11 cellular contexts compared by ENCODE assay signal in genomic region chr14:21100931-21101330, GRCh38. TPM values are rescaled to one million over a fixed set of nuclear protein-coding genes. Genes with fewer than 3 reads are reported as not detected.
DNase-seq lines count a peak whose midpoint lies in the region; TF ChIP-seq lines count a peak whose summit lies in the region.
"Had no signal": no experiment of that assay in that cellular context is flagged by ENCODE, and none has a peak within 500 bp of the region (broad histone marks: within the 10 kb centered on the region; RNA-seq: fewer than 3 reads in every experiment).

TSS of gene TMEM253 (plus strand) at chr14:21101066. CDS start at chr14:21101344, 278 bp downstream.

- H3K79me2 ChIP-seq in KMS-11 (ENCODE audit: insufficient read depth, low read depth) (no peaks in the 10 kb centered on the region), parathyroid adenoma (peaks cover 21% of the 10 kb centered on the region)

- TF ChIP-seq CTCF in Caco-2 (IDR thresholded peaks at IDR 0.05; ENCODE audit: insufficient read depth in 1 of 2, low read depth in 1 of 2, low read length in 1 of 2, severe bottlenecking in 1 of 2, unreplicated experiment in 1 of 2) (no peak), KMS-11 (conservative IDR thresholded peaks at IDR 0.05; ENCODE audit: low read depth, low read length) (no peak), parathyroid adenoma (IDR thresholded peaks at IDR 0.05) (no peak)

- H3K4me1 ChIP-seq in Caco-2, result peaks cover 39% of the 10 kb centered on the region
- H3K4me1 ChIP-seq in KMS-11 (ENCODE audit: low read depth, poor library complexity, severe bottlenecking), result peaks cover 34% of the 10 kb centered on the region
- peaks cover 47 to 62% of the 10 kb centered on the region in 2 donors for H3K4me1 ChIP-seq in duodenal mucosa (ENCODE audit: control insufficient read depth in 1 of 2, insufficient read depth in 2 of 2, low read length in 2 of 2)
- H3K4me1 ChIP-seq in parathyroid adenoma, result peaks cover 48% of the 10 kb centered on the region

- H4K20me1 ChIP-seq in KMS-11 (ENCODE audit: insufficient read depth), result no peaks in the 10 kb centered on the region

- H3K36me3 Mint-ChIP-seq in Caco-2 (ENCODE audit: insufficient read depth, unreplicated experiment), result peaks cover 25% of the 10 kb centered on the region

- POLR2A ChIA-PET in Caco-2 (lab: Charles Lee), result no interaction called here

- no peak within 1 kb of the TSS for H3K4me3 ChIP-seq in Caco-2 (ENCODE audit: low read depth, low read length)
- no peak within 1 kb of the TSS for H3K4me3 ChIP-seq in KMS-11 (IDR thresholded peaks at IDR 0.05; ENCODE audit: insufficient read depth, low read depth, low read length)
- H3K4me3 ChIP-seq in duodenal mucosa (ENCODE audit: low read depth in 1 of 2, low read length in 2 of 2), result peak within 1 kb of the TSS; percentile 78 to 87
- H3K4me3 ChIP-seq in parathyroid adenoma (ENCODE audit: low read depth, low read length), result no peak within 1 kb of the TSS

- peak within 1 kb of the TSS; percentile 87 for H3K4me3 Mint-ChIP-seq in Caco-2 (ENCODE audit: unreplicated experiment)

- H3K36me3 ChIP-seq in Caco-2 (ENCODE audit: control insufficient read depth, insufficient read depth, low read length), result no peaks in the 10 kb centered on the region
- no peaks in the 10 kb centered on the region for H3K36me3 ChIP-seq in KMS-11 (ENCODE audit: insufficient read depth)
- no peaks in the 10 kb centered on the region for H3K36me3 ChIP-seq in duodenal mucosa (ENCODE audit: control insufficient read depth in 1 of 2, insufficient read depth in 2 of 2, low read length in 2 of 2)
- no peaks in the 10 kb centered on the region for H3K36me3 ChIP-seq in parathyroid adenoma (ENCODE audit: control insufficient read depth, insufficient read depth, low read length)

- peak within 1 kb of the TSS; percentile 36 for H3K27ac Mint-ChIP-seq in Caco-2 (ENCODE audit: unreplicated experiment)

- BruUV-seq in Caco-2 (replicated peaks; lab: Mats Ljungman, UMichigan), result no TSS peak

- H3K27ac ChIP-seq in KMS-11, result no peak within 1 kb of the TSS
- peak within 1 kb of the TSS; percentile 85 for H3K27ac ChIP-seq in duodenal mucosa (ENCODE audit: low read depth, low read length)
- H3K27ac ChIP-seq in parathyroid adenoma, result peak within 1 kb of the TSS; percentile 91

- intact Hi-C loops in Caco-2 (cut with micrococcal nuclease; ENCODE audit: unreplicated experiment), result no loop called here

- DNase-seq in Caco-2 (no peak), HPDE6-E6E7 (ENCODE audit: extremely low spot score) (no peak), NCI-H146 treated with DMSO at 0.1 percent for 48 hours (lab: John Stamatoyannopoulos, UW; ENCODE audit: unreplicated experiment) (no peak)
- DNase-seq in effector CD4-positive, alpha-beta T cell, result no peak
- DNase-seq: DMS79 treated with DMSO at 0.1 percent for 48 hours, foreskin keratinocyte, NCI-H1694, T1000 had no signal

- H3K4me2 ChIP-seq in KMS-11 (peak within 1 kb of the TSS; percentile 68; the same call in 1 of the 2 replicates), parathyroid adenoma (ENCODE audit: low read length) (no peak within 1 kb of the TSS)

- H3K27me3 Mint-ChIP-seq in Caco-2 (ENCODE audit: insufficient read depth, unreplicated experiment), result no peaks in the 10 kb centered on the region

- H3K9ac ChIP-seq in KMS-11 (no peak within 1 kb of the TSS), duodenal mucosa (ENCODE audit: low read depth in 1 of 2, low read length in 2 of 2) (peak within 1 kb of the TSS; percentile 71 to 88), parathyroid adenoma (no peak within 1 kb of the TSS)

- CTCF ChIA-PET in Caco-2 (lab: Charles Lee), result interaction anchor here (1.2 to 1.3 kb wide), 2 partner anchors 9 to 33 kb away, joined by 4 to 6 read pairs; no protein-coding TSS in a partner anchor

- H3K9me3 Mint-ChIP-seq in Caco-2 (ENCODE audit: unreplicated experiment), result no peaks in the 10 kb centered on the region

- no peaks in the 10 kb centered on the region for H3K27me3 ChIP-seq in Caco-2 (replicated peaks; ENCODE audit: control insufficient read depth, insufficient read depth, low read length)
- H3K27me3 ChIP-seq in KMS-11 (ENCODE audit: insufficient read depth, low read depth), result no peaks in the 10 kb centered on the region
- H3K27me3 ChIP-seq in duodenal mucosa (ENCODE audit: control insufficient read depth in 1 of 2, insufficient read depth in 2 of 2, low read length in 2 of 2), result no peaks in the 10 kb centered on the region
- no peaks in the 10 kb centered on the region for H3K27me3 ChIP-seq in parathyroid adenoma (ENCODE audit: control insufficient read depth, insufficient read depth, low read length)
- H3K27me3 ChIP-seq: foreskin keratinocyte had no signal

- H3K4me1 Mint-ChIP-seq in Caco-2 (ENCODE audit: low read depth, unreplicated experiment), result peaks cover 47% of the 10 kb centered on the region

- H2AFZ ChIP-seq in KMS-11 (ENCODE audit: low read depth), result no peak within 1 kb of the TSS
- H2AFZ ChIP-seq in parathyroid adenoma, result no peak within 1 kb of the TSS

- H3K9me3 ChIP-seq in Caco-2, result no peaks in the 10 kb centered on the region
- H3K9me3 ChIP-seq in duodenal mucosa (ENCODE audit: control insufficient read depth in 1 of 2, low read length in 2 of 2), result no peaks in the 10 kb centered on the region
- no peaks in the 10 kb centered on the region for H3K9me3 ChIP-seq in parathyroid adenoma (ENCODE audit: control insufficient read depth, low read length)

RNA-seq across cellular contexts. Expression of gene TMEM253, which starts in this region (rescaled TPM):
- 0.98 and 1.0 TPM in 2 replicates for total RNA-seq in Caco-2 (2022)

Comparison
In these comparisons a context has a peak if more than half of its experiments do, and no peak if none do; other contexts are left out.
1. H3K4me3 ChIP-seq: peak in duodenal mucosa (2 of 2); none in Caco-2 (single experiment), KMS-11 (single experiment) and parathyroid adenoma (single experiment).
2. H3K9ac ChIP-seq: peak in duodenal mucosa (2 of 2); none in KMS-11 (single experiment) and parathyroid adenoma (single experiment).